14 cellular contexts compared by ENCODE assay signal in genomic region chr6:112205521-112206458, GRCh38. TPM values are rescaled to one million over a fixed set of nuclear protein-coding genes. Genes with fewer than 3 reads are reported as not detected.
DNase-seq lines count a peak whose midpoint lies in the region; ATAC-seq, FAIRE-seq and TF ChIP-seq lines count a peak whose summit lies in the region.
"Had no signal": no experiment of that assay in that cellular context is flagged by ENCODE, and none has a peak within 500 bp of the region (broad histone marks: within the 10 kb centered on the region; RNA-seq: fewer than 3 reads in every experiment).

No MANE protein-coding gene starts in this region.

- no peaks in the 10 kb centered on the region for H3K36me3 ChIP-seq in NT2/D1 (ENCODE audit: insufficient read depth, insufficient read length, low read length)
- peaks cover 24 to 42% of the 10 kb centered on the region in 2 experiments for H3K36me3 ChIP-seq in endothelial cell of umbilical vein (ENCODE audit: control insufficient read depth in 2 of 2, extremely low read depth in 1 of 2, insufficient read depth in 2 of 2, low read length in 2 of 2)
- no peaks in the 10 kb centered on the region for H3K36me3 ChIP-seq in mesendoderm (ENCODE audit: control insufficient read depth, insufficient read depth, low read length)

- H3K9ac ChIP-seq in NT2/D1 (ENCODE audit: insufficient read length, low read depth) (no peak overlapping the region), endothelial cell of umbilical vein (replicated peaks; ENCODE audit: extremely low read depth, insufficient read depth, low read length) (peak overlapping the region; percentile 87), mesendoderm (ENCODE audit: low read length) (no peak overlapping the region)

- TF ChIP-seq CTCF in Calu3 (IDR thresholded peaks at IDR 0.05; ENCODE audit: unreplicated experiment) (no peak), endothelial cell of umbilical vein (IDR thresholded peaks at IDR 0.05; ENCODE audit: extremely low read depth in 1 of 2, insufficient read depth in 1 of 2, low read depth in 1 of 2, low read length in 2 of 2) (no peak)

- H3K9me1 ChIP-seq in endothelial cell of umbilical vein (replicated peaks; ENCODE audit: control insufficient read depth, extremely low read depth, insufficient read depth, low read length) = no peaks in the 10 kb centered on the region

- H3K23ac ChIP-seq in mesendoderm (ENCODE audit: low read length) = no peak overlapping the region

- FAIRE-seq in endothelial cell of umbilical vein (lab: Jason Lieb, UNC) = peak; percentile 86

- ATAC-seq in GM19452 (IDR thresholded peaks at IDR 0.05; ENCODE audit: unreplicated experiment) = no peak
- ATAC-seq in natural killer cell treated with Interleukin-12 subunit alpha and Interleukin-12 subunit beta and Interleukin-15 and Interleukin-18, amount 100 ng/mL, for 72 hours = no peak

- H3K79me1 ChIP-seq in mesendoderm (ENCODE audit: low read length) = no peaks in the 10 kb centered on the region

- POLR2A ChIA-PET in endothelial cell of umbilical vein (lab: Charles Lee) = interaction anchor here (0.7 kb wide), 1 partner anchor 11 kb away, joined by 3 read pairs; no protein-coding TSS in a partner anchor

- H2AK5ac ChIP-seq in mesendoderm (ENCODE audit: low read length) = no peak overlapping the region

- H3K56ac ChIP-seq in mesendoderm (ENCODE audit: low read length) = no peak overlapping the region

- H3K79me2 ChIP-seq in endothelial cell of umbilical vein (ENCODE audit: control insufficient read depth, insufficient read depth, low read length) (peaks cover 48% of the 10 kb centered on the region), mesendoderm (ENCODE audit: control insufficient read depth, insufficient read depth, low read length) (no peaks in the 10 kb centered on the region)

- peak overlapping the region; percentile 94 for H3K27ac Mint-ChIP-seq in Calu3 (ENCODE audit: unreplicated experiment)
- no peak overlapping the region for H3K27ac Mint-ChIP-seq in natural killer cell treated with Interleukin-12 subunit alpha and Interleukin-12 subunit beta and Interleukin-15 and Interleukin-18, amount 100 ng/mL, for 72 hours
- H3K27ac Mint-ChIP-seq: dendritic cell treated with granulocyte-macrophage colony-stimulating factor and Interleukin-4, amounts not matched to agents 40 ng/mL and 50 ng/mL, for 4 days; nephron had no signal

- dilution Hi-C loops in endothelial cell of umbilical vein (cut with MboI; ENCODE audit: extremely low pct_ligation_motif_present, low sequenced_read_pairs) = no loop called here

- H2BK5ac ChIP-seq in mesendoderm (ENCODE audit: low read length) = no peak overlapping the region

- intact Hi-C loops in Calu3 (cut with micrococcal nuclease; ENCODE audit: unreplicated experiment) (no loop called here), endothelial cell of umbilical vein (cut with micrococcal nuclease) (loop anchor here (1.0 to 2.0 kb wide), 4 partner anchors 12 to 49 kb away; partner anchors contain the start of gene LAMA4)

- peaks cover 70% of the 10 kb centered on the region for H3K4me1 Mint-ChIP-seq in Calu3 (ENCODE audit: low read depth, unreplicated experiment)
- no peaks in the 10 kb centered on the region for H3K4me1 Mint-ChIP-seq in natural killer cell treated with Interleukin-12 subunit alpha and Interleukin-12 subunit beta and Interleukin-15 and Interleukin-18, amount 100 ng/mL, for 72 hours (ENCODE audit: low read depth in 2 of 2)

- peak overlapping the region; percentile 16 for H3K4ac ChIP-seq in mesendoderm (ENCODE audit: low read depth, low read length)

- peaks cover 25% of the 10 kb centered on the region for H3K36me3 Mint-ChIP-seq in Calu3 (ENCODE audit: insufficient read depth, unreplicated experiment)
- no peaks in the 10 kb centered on the region for H3K36me3 Mint-ChIP-seq in natural killer cell treated with Interleukin-12 subunit alpha and Interleukin-12 subunit beta and Interleukin-15 and Interleukin-18, amount 100 ng/mL, for 72 hours

- H4K5ac ChIP-seq in mesendoderm (ENCODE audit: low read length) = no peak overlapping the region

- H3K18ac ChIP-seq in mesendoderm (ENCODE audit: low read length) = no peak overlapping the region

- no peaks in the 10 kb centered on the region for H3K4me1 ChIP-seq in NT2/D1 (ENCODE audit: insufficient read depth, insufficient read length)
- H3K4me1 ChIP-seq in endothelial cell of umbilical vein (ENCODE audit: control insufficient read depth, extremely low read depth, insufficient read depth, low read length) = peaks cover 77% of the 10 kb centered on the region
- H3K4me1 ChIP-seq in mesendoderm (ENCODE audit: control insufficient read depth, low read depth, low read length) = peaks cover 6% of the 10 kb centered on the region

- peak overlapping the region; percentile 79 for H2BK120ac ChIP-seq in mesendoderm (ENCODE audit: low read depth, low read length)

- no peaks in the 10 kb centered on the region for H4K20me1 ChIP-seq in endothelial cell of umbilical vein (replicated peaks; ENCODE audit: control insufficient read depth, extremely low read depth, insufficient read depth, low read length)

- no CpG with 5 or more reads among the region's 5 CpGs for WGBS in mesendoderm (ENCODE audit: extremely low coverage, insufficient coverage, low lambda C conversion rate)

- H3K27ac ChIP-seq in endothelial cell of umbilical vein (ENCODE audit: insufficient read depth, low read depth, low read length) (peak overlapping the region; percentile 87), mesendoderm (ENCODE audit: low read depth, low read length) (peak overlapping the region; percentile 55)

- H2AFZ ChIP-seq in endothelial cell of umbilical vein (ENCODE audit: low read depth, low read length) = no peak overlapping the region

- no peak overlapping the region for H4K8ac ChIP-seq in mesendoderm (ENCODE audit: low read depth, low read length)

- BruUV-seq in Calu3 (replicated peaks; lab: Mats Ljungman, UMichigan) (no TSS peak), endothelial cell of umbilical vein (replicated peaks; lab: Mats Ljungman, UMichigan) (TSS peak; percentile 2)

- H3K9me3 ChIP-seq in NT2/D1 (ENCODE audit: insufficient read depth, low read length) = peaks cover 8% of the 10 kb centered on the region
- no peaks in the 10 kb centered on the region for H3K9me3 ChIP-seq in endothelial cell of umbilical vein (replicated peaks; ENCODE audit: control insufficient read depth, insufficient read depth, low read length)

- DNase-seq in Calu3 = peak; percentile 50
- peak; percentile 11 for DNase-seq in NT2/D1 (ENCODE audit: low read depth, low spot score)
- peak; percentile 86 for DNase-seq in endothelial cell of umbilical vein (ENCODE audit: low read depth, low spot score)
- peak; percentile 68 for DNase-seq in mesendoderm
- no peak for DNase-seq in DMS114 treated with DMSO at 0.1 percent for 48 hours (lab: John Stamatoyannopoulos, UW; ENCODE audit: unreplicated experiment)
- DNase-seq in natural killer cell treated with Interleukin-12 subunit alpha and Interleukin-12 subunit beta and Interleukin-15 and Interleukin-18, amount 100 ng/mL, for 72 hours (ENCODE audit: low spot score) = no peak
- DNase-seq in DMS153 treated with DMSO at 0.1 percent for 48 hours (lab: John Stamatoyannopoulos, UW; ENCODE audit: unreplicated experiment) = no peak
- DNase-seq: activated gamma-delta T cell, GF-D8, Karpas-422, NCI-H2171 had no signal

- H3K4me3 Mint-ChIP-seq in Calu3 (ENCODE audit: low read depth, unreplicated experiment) = peak overlapping the region; percentile 26
- no peak overlapping the region for H3K4me3 Mint-ChIP-seq in natural killer cell treated with Interleukin-12 subunit alpha and Interleukin-12 subunit beta and Interleukin-15 and Interleukin-18, amount 100 ng/mL, for 72 hours
- H3K4me3 Mint-ChIP-seq: dendritic cell treated with granulocyte-macrophage colony-stimulating factor and Interleukin-4, amounts not matched to agents 40 ng/mL and 50 ng/mL, for 4 days; nephron had no signal

- H3K4me3 ChIP-seq in NT2/D1 (ENCODE audit: insufficient read length, low read depth) = no peak overlapping the region
- H3K4me3 ChIP-seq in endothelial cell of umbilical vein (replicated peaks in 1 of 3; ENCODE audit: insufficient read depth in 1 of 3, low read depth in 1 of 3, low read length in 3 of 3) = no peak overlapping the region
- H3K4me3 ChIP-seq in mesendoderm (ENCODE audit: low read length) = no peak overlapping the region

- no peaks in the 10 kb centered on the region for H3K9me3 Mint-ChIP-seq in Calu3 (ENCODE audit: low read depth, unreplicated experiment)
- H3K9me3 Mint-ChIP-seq in natural killer cell treated with Interleukin-12 subunit alpha and Interleukin-12 subunit beta and Interleukin-15 and Interleukin-18, amount 100 ng/mL, for 72 hours = no peaks in the 10 kb centered on the region
- H3K9me3 Mint-ChIP-seq: nephron had no signal

- H3K4me2 ChIP-seq in endothelial cell of umbilical vein (ENCODE audit: insufficient read depth, low read length) (peak overlapping the region; percentile 37), mesendoderm (ENCODE audit: low read length) (no peak overlapping the region)

- H2BK15ac ChIP-seq in mesendoderm (replicated peaks; ENCODE audit: low read depth) = no peak overlapping the region

- TF ChIP-seq POLR2A in endothelial cell of umbilical vein (IDR thresholded peaks at IDR 0.05; ENCODE audit: low read depth, low read length) = no peak

- no peaks in the 10 kb centered on the region for H3K27me3 Mint-ChIP-seq in Calu3 (ENCODE audit: unreplicated experiment)
- peaks cover 29 to 39% of the 10 kb centered on the region in 2 donors for H3K27me3 Mint-ChIP-seq in natural killer cell treated with Interleukin-12 subunit alpha and Interleukin-12 subunit beta and Interleukin-15 and Interleukin-18, amount 100 ng/mL, for 72 hours

- H3K27me3 ChIP-seq in NT2/D1 (ENCODE audit: insufficient read depth, insufficient read length) (no peaks in the 10 kb centered on the region), endothelial cell of umbilical vein (ENCODE audit: control insufficient read depth in 2 of 2, insufficient read depth in 2 of 2, low read length in 2 of 2) (no peaks in the 10 kb centered on the region), mesendoderm (ENCODE audit: insufficient read depth, low read length, poor library complexity) (no peaks in the 10 kb centered on the region)

- CTCF ChIA-PET in Calu3 (lab: Charles Lee) = no interaction called here
- CTCF ChIA-PET in endothelial cell of umbilical vein (lab: Charles Lee) = interaction anchor here (1.2 kb wide), 1 partner anchor 63 kb away, joined by 3 read pairs; no protein-coding TSS in a partner anchor

RNA-seq across cellular contexts. Expression of gene LAMA4, which starts 48.6 kb away (rescaled TPM):
- 85.8 and 89.9 TPM in 2 replicates for total RNA-seq in Calu3 (2022)
- total RNA-seq in endothelial cell of umbilical vein = 629 TPM in 2 replicates
- polyA plus RNA-seq in endothelial cell of umbilical vein = 370 and 384 TPM in 2 replicates
- 215 and 257 TPM in 2 replicates for polyA plus RNA-seq in endothelial cell of umbilical vein (2011; cell fraction: cytosol; rRNA removed)
- 1,231 and 1,345 TPM in 2 replicates for polyA plus RNA-seq in endothelial cell of umbilical vein (2011; cell fraction: nucleus; rRNA removed)
- 367 and 381 TPM in 2 replicates for polyA plus RNA-seq in endothelial cell of umbilical vein (2012)
- polyA minus RNA-seq in endothelial cell of umbilical vein = 1,043 and 1,135 TPM in 2 replicates
- polyA minus RNA-seq in endothelial cell of umbilical vein (2011; cell fraction: cytosol; rRNA and poly(A)+ RNA removed) = not detected
- 1,955 and 2,229 TPM in 2 replicates for polyA minus RNA-seq in endothelial cell of umbilical vein (2011; cell fraction: nucleus; rRNA and poly(A)+ RNA removed)
- 3.3 TPM for polyA plus RNA-seq in mesendoderm (2013, experiment 1 of 2)
- polyA plus RNA-seq in mesendoderm (2013, experiment 2 of 2) = 1.6 TPM
- not detected for total RNA-seq in natural killer cell treated with Interleukin-12 subunit alpha and Interleukin-12 subunit beta and Interleukin-15 and Interleukin-18, amount 100 ng/mL, for 72 hours

Comparison
In these comparisons a context has a peak if more than half of its experiments do, and no peak if none do; other contexts are left out.
1. DNase-seq: peak in Calu3 (single experiment), NT2/D1 (single experiment), endothelial cell of umbilical vein (single experiment) and mesendoderm (single experiment); none in DMS114 treated with DMSO at 0.1 percent for 48 hours (single experiment), natural killer cell treated with Interleukin-12 subunit alpha and Interleukin-12 subunit beta and Interleukin-15 and Interleukin-18, amount 100 ng/mL, for 72 hours (single experiment) and DMS153 treated with DMSO at 0.1 percent for 48 hours (single experiment).
2. RNA of gene LAMA4, which starts 48.6 kb away (total RNA-seq): 629 TPM in endothelial cell of umbilical vein and 85.8 to 89.9 TPM in Calu3; not detected in natural killer cell treated with Interleukin-12 subunit alpha and Interleukin-12 subunit beta and Interleukin-15 and Interleukin-18, amount 100 ng/mL, for 72 hours; every median in the first group is over 10 times any median in the second.